Comparison of ENCODE assay signal across 14 cellular contexts in genomic region chr2:187329586-187329985, GRCh38.
DNase-seq lines count a peak whose midpoint lies in the region; ATAC-seq, FAIRE-seq and TF ChIP-seq lines count a peak whose summit lies in the region.
"Had no signal": no experiment of that assay in that cellular context is flagged by ENCODE, and none has a peak within 500 bp of the region (broad histone marks: within the 10 kb centered on the region; RNA-seq: fewer than 3 reads in every experiment).

No MANE protein-coding gene starts in this region.

- H3K4me1 ChIP-seq in endothelial cell of umbilical vein (ENCODE audit: control insufficient read depth, extremely low read depth, insufficient read depth, low read length) (no peaks in the 10 kb centered on the region), keratinocyte (ENCODE audit: control insufficient read depth, extremely low read depth, insufficient read depth, low read length) (no peaks in the 10 kb centered on the region)
- H3K4me1 ChIP-seq: Caco-2 had no signal

- ATAC-seq in HG02973 (IDR thresholded peaks at IDR 0.05; ENCODE audit: unreplicated experiment), result no peak
- no peak for ATAC-seq in GM18907 (IDR thresholded peaks at IDR 0.05; ENCODE audit: unreplicated experiment)
- ATAC-seq: GM23338 had no signal

- H3K9me1 ChIP-seq in endothelial cell of umbilical vein (replicated peaks; ENCODE audit: control insufficient read depth, extremely low read depth, insufficient read depth, low read length), result no peaks in the 10 kb centered on the region
- no peaks in the 10 kb centered on the region for H3K9me1 ChIP-seq in keratinocyte (ENCODE audit: control insufficient read depth, extremely low read depth, insufficient read depth, low read length)

- no peaks in the 10 kb centered on the region for H3K27me3 ChIP-seq in endothelial cell of umbilical vein (ENCODE audit: control insufficient read depth in 2 of 2, insufficient read depth in 2 of 2, low read length in 2 of 2)
- no peaks in the 10 kb centered on the region for H3K27me3 ChIP-seq in keratinocyte (ENCODE audit: control insufficient read depth, extremely low read depth, insufficient read depth, low read length)

- H3K4me2 ChIP-seq in endothelial cell of umbilical vein (ENCODE audit: insufficient read depth, low read length) (no peak overlapping the region), keratinocyte (ENCODE audit: control insufficient read depth, extremely low read depth, insufficient read depth, low read depth, low read length) (no peak overlapping the region)
- H3K4me2 ChIP-seq: GM23338 had no signal

- H3K4me3 ChIP-seq in endothelial cell of umbilical vein (replicated peaks in 1 of 3; ENCODE audit: insufficient read depth in 1 of 3, low read depth in 1 of 3, low read length in 3 of 3), result no peak overlapping the region
- H3K4me3 ChIP-seq in keratinocyte (ENCODE audit: control insufficient read depth in 2 of 3, extremely low read depth in 1 of 3, insufficient read depth in 2 of 3, low read depth in 1 of 3, low read length in 3 of 3), result no peak overlapping the region
- H3K4me3 ChIP-seq in coronary artery, result no peak overlapping the region
- H3K4me3 ChIP-seq: GM23338 had no signal

- H4K20me1 ChIP-seq in endothelial cell of umbilical vein (replicated peaks; ENCODE audit: control insufficient read depth, extremely low read depth, insufficient read depth, low read length), result no peaks in the 10 kb centered on the region
- no peaks in the 10 kb centered on the region for H4K20me1 ChIP-seq in keratinocyte (ENCODE audit: control insufficient read depth, extremely low read depth, insufficient read depth, low read length)

- H3K27ac ChIP-seq in endothelial cell of umbilical vein (ENCODE audit: insufficient read depth, low read depth, low read length), result no peak overlapping the region
- H3K27ac ChIP-seq in keratinocyte (ENCODE audit: control insufficient read depth, insufficient read depth, low read length), result no peak overlapping the region
- H3K27ac ChIP-seq in coronary artery, result no peak overlapping the region
- H3K27ac ChIP-seq: 22Rv1 had no signal

- H3K9ac ChIP-seq in endothelial cell of umbilical vein (replicated peaks; ENCODE audit: extremely low read depth, insufficient read depth, low read length) (no peak overlapping the region), keratinocyte (ENCODE audit: control insufficient read depth, extremely low read depth, insufficient read depth, low read length) (no peak overlapping the region)

- no peaks in the 10 kb centered on the region for H3K79me2 ChIP-seq in endothelial cell of umbilical vein (ENCODE audit: control insufficient read depth, insufficient read depth, low read length)
- H3K79me2 ChIP-seq in keratinocyte (ENCODE audit: control insufficient read depth, insufficient read depth, low read length), result no peaks in the 10 kb centered on the region

- DNase-seq in NCI-H748 (lab: John Stamatoyannopoulos, UW; ENCODE audit: unreplicated experiment) (peak; percentile 24), NCI-H748 treated with DMSO at 0.1 percent for 48 hours (lab: John Stamatoyannopoulos, UW) (no peak), endothelial cell of umbilical vein (ENCODE audit: low read depth, low spot score) (peak; percentile 42), keratinocyte (ENCODE audit: low read depth, low spot score) (peak; percentile 11), coronary artery (ENCODE audit: low spot score) (no peak)
- DNase-seq: Caco-2; CD8-positive, alpha-beta memory T cell; H7; IMR-90 had no signal

- FAIRE-seq in endothelial cell of umbilical vein (lab: Jason Lieb, UNC) (no peak), keratinocyte (lab: Jason Lieb, UNC) (no peak)
- FAIRE-seq: GM18507 had no signal

- peaks cover 4% of the 10 kb centered on the region for H3K9me3 ChIP-seq in endothelial cell of umbilical vein (replicated peaks; ENCODE audit: control insufficient read depth, insufficient read depth, low read length)
- peaks cover 6% of the 10 kb centered on the region for H3K9me3 ChIP-seq in keratinocyte (ENCODE audit: control insufficient read depth, low read depth, low read length)

- intact Hi-C loops in endothelial cell of umbilical vein (cut with micrococcal nuclease), result no loop called here

- H2AFZ ChIP-seq in endothelial cell of umbilical vein (ENCODE audit: low read depth, low read length) (no peak overlapping the region), keratinocyte (ENCODE audit: control insufficient read depth, low read length) (no peak overlapping the region)
- H2AFZ ChIP-seq: GM23338 had no signal

- CTCF ChIA-PET in endothelial cell of umbilical vein (lab: Charles Lee), result no interaction called here

- POLR2A ChIA-PET in endothelial cell of umbilical vein (lab: Charles Lee), result no interaction called here

- dilution Hi-C loops in endothelial cell of umbilical vein (cut with MboI; ENCODE audit: extremely low pct_ligation_motif_present, low sequenced_read_pairs), result no loop called here
- dilution Hi-C loops in keratinocyte (cut with MboI; ENCODE audit: extremely low pct_ligation_motif_present, low sequenced_read_pairs), result no loop called here

- H3K36me3 ChIP-seq in endothelial cell of umbilical vein (ENCODE audit: control insufficient read depth in 2 of 2, extremely low read depth in 1 of 2, insufficient read depth in 2 of 2, low read length in 2 of 2) (no peaks in the 10 kb centered on the region), keratinocyte (ENCODE audit: control insufficient read depth in 2 of 2, extremely low read depth in 1 of 2, insufficient read depth in 2 of 2, low read length in 2 of 2) (no peaks in the 10 kb centered on the region)

- no TSS peak for BruUV-seq in endothelial cell of umbilical vein (replicated peaks; lab: Mats Ljungman, UMichigan)

- no peak for TF ChIP-seq POLR2A in endothelial cell of umbilical vein (IDR thresholded peaks at IDR 0.05; ENCODE audit: low read depth, low read length)

- no peak for TF ChIP-seq CTCF in endothelial cell of umbilical vein (IDR thresholded peaks at IDR 0.05; ENCODE audit: extremely low read depth in 1 of 2, insufficient read depth in 1 of 2, low read depth in 1 of 2, low read length in 2 of 2)
- TF ChIP-seq CTCF in keratinocyte (optimal IDR thresholded peaks at IDR 0.05 in 1 of 3, IDR thresholded peaks at IDR 0.05 in 1 of 3, conservative IDR thresholded peaks at IDR 0.05 in 1 of 3; ENCODE audit: extremely low read depth in 1 of 3, insufficient read depth in 2 of 3, low read length in 3 of 3), result no peak
- no peak for TF ChIP-seq CTCF in coronary artery (IDR thresholded peaks at IDR 0.05)

TF ChIP-seq in endothelial cell of umbilical vein, 7 proteins besides CTCF, POLR2A, EP300 and RAD21:
- TF ChIP-seq JUN (IDR thresholded peaks at IDR 0.05; ENCODE audit: borderline replicate concordance, insufficient read depth, insufficient read length, low read depth) (peak; percentile 17), MAX (IDR thresholded peaks at IDR 0.05; ENCODE audit: insufficient read depth, insufficient read length) (no peak), FOS (IDR thresholded peaks at IDR 0.05; ENCODE audit: borderline replicate concordance, insufficient read depth, low read length) (peak; percentile 84), GATA2 (IDR thresholded peaks at IDR 0.05; ENCODE audit: insufficient read depth, insufficient read length, low read depth, low read length) (no peak)
TF ChIP-seq in endothelial cell of umbilical vein: peak in this region for 2.

Comparison
In these comparisons a context has a peak if more than half of its experiments do, and no peak if none do; other contexts are left out.
1. DNase-seq: peak in NCI-H748 (single experiment), endothelial cell of umbilical vein (single experiment) and keratinocyte (single experiment); none in NCI-H748 treated with DMSO at 0.1 percent for 48 hours (single experiment) and coronary artery (single experiment).